Comparison of ENCODE assay signal across 8 cellular contexts in the genomic region with DNA sequence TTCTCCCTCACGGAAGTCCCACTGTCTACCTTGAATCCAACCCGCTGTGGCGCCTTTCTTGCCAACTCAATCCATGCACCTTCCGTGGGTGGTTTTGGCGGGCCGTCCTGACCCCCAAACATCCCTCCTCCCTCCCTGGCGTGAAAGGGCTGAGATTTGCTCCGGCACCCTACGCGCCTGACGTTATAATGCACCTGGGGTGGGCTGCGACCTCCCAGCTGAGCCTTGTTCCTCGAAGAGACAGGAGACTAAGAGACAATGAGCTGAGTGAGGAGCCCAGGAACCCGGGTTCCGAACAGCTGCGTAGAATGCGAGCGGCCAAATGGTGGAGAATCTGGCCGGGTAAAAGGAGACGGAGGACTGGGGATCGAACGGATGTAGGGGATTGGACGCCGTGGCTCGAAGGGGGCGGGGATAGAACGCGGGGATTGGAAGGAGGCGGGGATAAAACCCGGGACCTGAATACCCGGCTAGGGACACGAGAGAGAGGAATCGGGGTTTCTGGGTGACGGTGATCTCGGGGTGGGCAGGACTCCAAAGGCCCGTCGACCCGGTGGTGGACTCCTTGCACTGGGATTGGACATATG. TPM values are rescaled to one million over a fixed set of nuclear protein-coding genes. Genes with fewer than 3 reads are reported as not detected.
DNase-seq lines count a peak whose midpoint lies in the region; ATAC-seq and FAIRE-seq lines count a peak whose summit lies in the region.

TSS of gene CPT1C (plus strand) at position 461 of the 587 bp plus-strand sequence. CDS start 1,137 bp downstream, outside the sequence.

- H3K36me3 ChIP-seq in mucosa of rectum (ENCODE audit: control insufficient read depth in 2 of 2, insufficient read depth in 2 of 2, low read length in 2 of 2): peaks cover 6% of the 10 kb centered on the region in 2 donors

- no peak for FAIRE-seq in HTR-8/SVneo (lab: Jason Lieb, UNC)

- peak within 1 kb of the TSS; percentile 17 to 41 for H3K9ac ChIP-seq in mucosa of rectum (ENCODE audit: low read depth in 1 of 2, low read length in 2 of 2)

- H3K4me3 ChIP-seq in mucosa of rectum (ENCODE audit: low read length in 2 of 2): peak within 1 kb of the TSS; percentile 48 to 59

- H3K27me3 ChIP-seq in mucosa of rectum (ENCODE audit: control insufficient read depth in 2 of 2, insufficient read depth in 2 of 2, low read length in 2 of 2): peaks cover 10 to 14% of the 10 kb centered on the region in 2 donors

- H3K9me3 Mint-ChIP-seq in activated T-cell treated with anti-CD3 and anti-CD28 coated beads, Interleukin-2, amount 50 U/mL, for 72 hours: no peaks in the 10 kb centered on the region

- H3K27ac ChIP-seq in mucosa of rectum (ENCODE audit: low read depth in 2 of 2, low read length in 2 of 2): peak within 1 kb of the TSS in 1 of 2 donors; percentile 17

- H3K27ac Mint-ChIP-seq in activated T-cell treated with anti-CD3 and anti-CD28 coated beads, Interleukin-2, amount 50 U/mL, for 72 hours: peak within 1 kb of the TSS; percentile 58

- H3K4me3 Mint-ChIP-seq in activated T-cell treated with anti-CD3 and anti-CD28 coated beads, Interleukin-2, amount 50 U/mL, for 72 hours: peak within 1 kb of the TSS; percentile 84 to 93

- H3K36me3 Mint-ChIP-seq in activated T-cell treated with anti-CD3 and anti-CD28 coated beads, Interleukin-2, amount 50 U/mL, for 72 hours (ENCODE audit: insufficient read depth in 2 of 2): peaks cover 5 to 6% of the 10 kb centered on the region in 2 donors

- peak; percentile 90 for DNase-seq in EH (ENCODE audit: low read depth)
- DNase-seq in NCI-H345 (lab: John Stamatoyannopoulos, UW): peak; percentile 92
- DNase-seq in activated T-cell treated with anti-CD3 and anti-CD28 coated beads, Interleukin-2, amount 50 U/mL, for 72 hours: peak; percentile 52 to 61
- peak; percentile 63 for DNase-seq in fibroblast of gingiva (ENCODE audit: low read depth)
- DNase-seq in stimulated activated naive CD4-positive, alpha-beta T cell treated with Interleukin-2 at 50 U/mL for 16 hours (lab: John Stamatoyannopoulos, UW): peak; percentile 48
- DNase-seq in HTR-8/SVneo (ENCODE audit: insufficient read length, low spot score): no peak

- peaks cover 28% of the 10 kb centered on the region for H3K4me1 Mint-ChIP-seq in activated T-cell treated with anti-CD3 and anti-CD28 coated beads, Interleukin-2, amount 50 U/mL, for 72 hours (ENCODE audit: low read depth)

- peaks cover 13 to 14% of the 10 kb centered on the region in 2 donors for H3K4me1 ChIP-seq in mucosa of rectum (ENCODE audit: control insufficient read depth in 2 of 2, insufficient read depth in 2 of 2, low read length in 2 of 2)

- peak; percentile 52 to 70 for ATAC-seq in activated T-cell treated with anti-CD3 and anti-CD28 coated beads, Interleukin-2, amount 50 U/mL, for 72 hours (replicated peaks in 1 of 2)
- ATAC-seq in HG03175 (IDR thresholded peaks at IDR 0.05; ENCODE audit: unreplicated experiment): no peak

- H3K27me3 Mint-ChIP-seq in activated T-cell treated with anti-CD3 and anti-CD28 coated beads, Interleukin-2, amount 50 U/mL, for 72 hours (ENCODE audit: low read depth): peaks cover 13% of the 10 kb centered on the region

- no peaks in the 10 kb centered on the region for H3K9me3 ChIP-seq in mucosa of rectum (ENCODE audit: control insufficient read depth in 2 of 2, low read length in 2 of 2)

RNA-seq across cellular contexts. Expression of gene CPT1C, which starts in this region (rescaled TPM):
- total RNA-seq in activated T-cell treated with anti-CD3 and anti-CD28 coated beads, Interleukin-2, amount 50 U/mL, for 72 hours: 1 to 10 TPM; 1.9 to 2.3 TPM
